ENCODE assay signal across 1 cellular context in the genomic region with DNA sequence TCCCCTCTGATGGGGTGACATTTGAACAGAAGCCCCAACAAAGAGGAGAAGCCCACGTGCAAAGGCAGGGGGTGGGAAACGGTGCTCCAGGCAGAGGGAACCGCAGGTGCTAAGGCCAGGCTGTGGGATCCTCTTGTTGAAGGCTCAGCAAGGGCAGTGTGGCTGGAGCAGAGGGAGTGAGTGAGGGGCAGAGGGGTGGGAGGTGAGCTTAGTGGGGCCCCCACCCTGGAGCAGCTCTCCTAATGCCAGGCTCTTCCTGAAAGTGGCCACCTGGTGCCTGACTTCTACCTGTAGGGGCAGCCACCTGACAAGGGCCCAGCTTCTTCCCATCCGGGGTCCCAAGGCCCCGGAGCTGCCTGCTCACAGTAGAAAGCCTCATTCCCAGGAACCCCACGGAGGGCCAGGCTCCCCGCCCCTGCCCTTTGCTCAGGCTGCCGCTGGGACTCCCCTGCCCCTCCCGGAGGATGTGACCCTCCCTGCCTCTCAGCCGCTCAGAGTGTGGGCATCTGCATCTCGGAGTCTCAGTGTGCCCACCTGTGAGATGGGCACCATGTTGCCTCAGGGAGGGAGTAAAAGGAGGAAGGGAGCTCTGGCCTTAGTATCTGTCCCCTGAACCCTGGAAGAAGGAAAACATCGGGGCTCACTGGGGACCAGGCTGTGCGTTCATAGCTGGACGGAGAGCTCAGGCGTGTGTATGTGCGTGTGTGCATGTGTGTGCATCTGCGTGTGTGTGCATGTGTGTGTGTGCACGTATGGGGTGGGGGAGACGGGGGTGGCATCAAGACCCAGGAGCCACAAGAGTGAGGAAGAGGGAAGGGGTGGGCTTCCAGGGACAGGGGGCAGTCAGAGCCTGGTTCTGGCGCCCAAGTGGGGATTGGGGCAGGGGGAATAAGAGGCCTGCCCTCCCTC.
TF ChIP-seq lines count a peak whose summit lies in the region.

No MANE protein-coding gene starts in this region.

TF ChIP-seq in IMR-90, 13 proteins besides CTCF, POLR2A, EP300 and RAD21:
- TF ChIP-seq SMC3 (IDR thresholded peaks at IDR 0.05; ENCODE audit: low read depth, low read length) (no peak), CEBPB (IDR thresholded peaks at IDR 0.05; ENCODE audit: low read depth, low read length) (no peak), USF2 (IDR thresholded peaks at IDR 0.05; ENCODE audit: low read depth, low read length) (no peak), MAFK (IDR thresholded peaks at IDR 0.05; ENCODE audit: low read depth, low read length) (no peak), CHD1 (IDR thresholded peaks at IDR 0.05; ENCODE audit: low read depth, low read length) (no peak), MAZ (IDR thresholded peaks at IDR 0.05; ENCODE audit: borderline replicate concordance, low read depth, low read length) (no peak), MXI1 (IDR thresholded peaks at IDR 0.05; ENCODE audit: borderline replicate concordance, low read depth, low read length) (no peak), ELK1 (IDR thresholded peaks at IDR 0.05; ENCODE audit: borderline replicate concordance, low read depth, low read length) (no peak), BHLHE40 (IDR thresholded peaks at IDR 0.05; ENCODE audit: low read depth, low read length) (no peak), NFE2L2 (IDR thresholded peaks at IDR 0.05; ENCODE audit: low read depth, low read length) (no peak), RFX5 (IDR thresholded peaks at IDR 0.05; ENCODE audit: low read depth, low read length) (no peak), RCOR1 (IDR thresholded peaks at IDR 0.05; ENCODE audit: insufficient replicate concordance, low read length) (no peak), FOS (IDR thresholded peaks at IDR 0.05; ENCODE audit: low read depth, low read length) (no peak)
